In genomic region chr1:208587110-208587509, GRCh38 we compare ENCODE assay signal across 13 cellular contexts.
DNase-seq lines count a peak whose midpoint lies in the region; ATAC-seq, FAIRE-seq and TF ChIP-seq lines count a peak whose summit lies in the region.
"Had no signal": no experiment of that assay in that cellular context is flagged by ENCODE, and none has a peak within 500 bp of the region (broad histone marks: within the 10 kb centered on the region; RNA-seq: fewer than 3 reads in every experiment).

No MANE protein-coding gene starts in this region.

- H3K4me3 ChIP-seq in GM12878: no peak overlapping the region
- H3K4me3 ChIP-seq: pancreas had no signal

- 0% methylated on average over 1 of the region's 2 CpGs for WGBS in GM12878 (ENCODE audit: insufficient coverage, insufficient replicate concordance, low lambda C conversion rate, missing lambda C conversion rate)

- ATAC-seq in GM19025 (IDR thresholded peaks at IDR 0.05; ENCODE audit: low read depth, unreplicated experiment) (peak; percentile 95), GM21529 (IDR thresholded peaks at IDR 0.05; ENCODE audit: unreplicated experiment) (peak; percentile 98), HG03066 (IDR thresholded peaks at IDR 0.05; ENCODE audit: low read depth, unreplicated experiment) (peak; percentile 91), GM12878 (peak; percentile 54)
- ATAC-seq: pancreas had no signal

- H3K4me2 ChIP-seq in GM12878 (ENCODE audit: control insufficient read depth, insufficient read depth): no peak overlapping the region

- peak; percentile 68 for FAIRE-seq in GM12878 (lab: Jason Lieb, UNC)
- FAIRE-seq: pancreas had no signal

- H3K27ac ChIP-seq in GM12878 (ENCODE audit: control insufficient read depth, insufficient read depth): no peak overlapping the region
- H3K27ac ChIP-seq: pancreas had no signal

- SMC1A ChIA-PET in GM12878 (lab: Charles Lee; ENCODE audit: uncharacterized antibody, unreplicated experiment): no interaction called here

- H3K4me1 ChIP-seq in GM12878 (ENCODE audit: control insufficient read depth, insufficient read depth, low read length): no peaks in the 10 kb centered on the region
- H3K4me1 ChIP-seq: pancreas had no signal

- no peaks in the 10 kb centered on the region for H4K20me1 ChIP-seq in GM12878 (ENCODE audit: control insufficient read depth, insufficient read depth)

- H3K9me3 ChIP-seq in GM12878 (replicated peaks; ENCODE audit: control insufficient read depth, insufficient read depth, low read length): peaks cover 1% of the 10 kb centered on the region; the same call in 2 of the 3 replicates
- H3K9me3 ChIP-seq: pancreas had no signal

- no peak for TF ChIP-seq POLR2A in GM12878 (IDR thresholded peaks at IDR 0.05; ENCODE audit: low read depth, low read length)

- BruUV-seq in GM12878 (replicated peaks; lab: Mats Ljungman, UMichigan): no TSS peak

- CTCF ChIA-PET in GM12878 (lab: Yijun Ruan, JAX): no interaction called here

- no peak for TF ChIP-seq CTCF in GM12878 (IDR thresholded peaks at IDR 0.05 in 2 of 3, conservative IDR thresholded peaks at IDR 0.05 in 1 of 3; ENCODE audit: control insufficient read depth in 2 of 3, extremely low read depth in 1 of 3, insufficient read depth in 1 of 3, low read depth in 3 of 3, low read length in 3 of 3)

- TF ChIP-seq EP300 in GM12878 (IDR thresholded peaks at IDR 0.05; ENCODE audit: borderline replicate concordance in 1 of 2, control insufficient read depth in 1 of 2, low read depth in 2 of 2, low read length in 2 of 2): no peak

- in situ Hi-C loops in GM12878 (cut with MboI): no loop called here

- no peak overlapping the region for H3K9ac ChIP-seq in GM12878 (ENCODE audit: control insufficient read depth, insufficient read depth, low read length)

- H3K36me3 ChIP-seq in GM12878 (ENCODE audit: control insufficient read depth in 2 of 2, insufficient read depth in 2 of 2, low read length in 1 of 2): no peaks in the 10 kb centered on the region
- H3K36me3 ChIP-seq: pancreas had no signal

- peak; percentile 51 for DNase-seq in GM12878 (ENCODE audit: low read depth, low spot score)
- DNase-seq in activated CD8-positive, alpha-beta memory T cell treated with anti-CD3 and anti-CD28 coated beads, Interleukin-2, amount 50 U/mL, for 48 hours: no peak
- DNase-seq in NCI-H2081 (lab: John Stamatoyannopoulos, UW): no peak
- no peak for DNase-seq in Kasumi-1 (lab: John Stamatoyannopoulos, UW)
- DNase-seq in germinal center (ENCODE audit: low spot score): no peak
- DNase-seq: activated CD4-positive, alpha-beta T cell treated with anti-CD3 and anti-CD28 coated beads for 4 hours; caudate nucleus; COR-L47; pancreas; stimulated activated CD4-positive, alpha-beta T cell treated with anti-CD3 and anti-CD28 coated beads, Interleukin-2, amount 100 ng/mL, for 48 hours had no signal

- POLR2A ChIA-PET in GM12878 (lab: Charles Lee): no interaction called here

- TF ChIP-seq RAD21 in GM12878 (IDR thresholded peaks at IDR 0.05; ENCODE audit: insufficient read depth, low read depth, low read length): no peak

- H3K79me2 ChIP-seq in GM12878 (ENCODE audit: control insufficient read depth, insufficient read depth, low read length): no peaks in the 10 kb centered on the region

- RAD21 ChIA-PET in GM12878 (lab: Charles Lee; ENCODE audit: unreplicated experiment): no interaction called here

- no peak overlapping the region for H2AFZ ChIP-seq in GM12878 (ENCODE audit: control insufficient read depth, low read depth, low read length)

- intact Hi-C loops in GM12878 (cut with micrococcal nuclease; ENCODE audit: unreplicated experiment): no loop called here

- no peaks in the 10 kb centered on the region; a peak in 2 of 4 replicates for H3K27me3 ChIP-seq in GM12878 (replicated peaks in 1 of 2; ENCODE audit: control insufficient read depth in 2 of 2, insufficient read depth in 2 of 2, low read length in 1 of 2)
- H3K27me3 ChIP-seq: pancreas had no signal

TF ChIP-seq in GM12878, 131 proteins besides CTCF, POLR2A, EP300 and RAD21:
- TF ChIP-seq PAX5 (IDR thresholded peaks at IDR 0.05; ENCODE audit: borderline replicate concordance, low read depth, low read length) (peak; percentile 59; the same call in 1 of the 2 replicates), YY1 (IDR thresholded peaks at IDR 0.05; ENCODE audit: low read depth, low read length) (no peak), CBX3 (IDR thresholded peaks at IDR 0.05; ENCODE audit: borderline replicate concordance, low read depth) (no peak), IRF4 (IDR thresholded peaks at IDR 0.05; ENCODE audit: low read depth, low read length) (0 out of 2 replicates have a peak, but pooled peaks have one; percentile 11), SPI1 (IDR thresholded peaks at IDR 0.05; ENCODE audit: borderline replicate concordance, insufficient read depth, low read depth, low read length) (peak; percentile 20; the same call in 1 of the 2 replicates), RUNX3 (IDR thresholded peaks at IDR 0.05; ENCODE audit: low read length) (peak; percentile 15; the same call in 1 of the 2 replicates), MEF2B (IDR thresholded peaks at IDR 0.05; ENCODE audit: partially characterized antibody, poor library complexity, severe bottlenecking) (peak; percentile 44)
